ENCODE assay signal across 9 cellular contexts in the genomic region with DNA sequence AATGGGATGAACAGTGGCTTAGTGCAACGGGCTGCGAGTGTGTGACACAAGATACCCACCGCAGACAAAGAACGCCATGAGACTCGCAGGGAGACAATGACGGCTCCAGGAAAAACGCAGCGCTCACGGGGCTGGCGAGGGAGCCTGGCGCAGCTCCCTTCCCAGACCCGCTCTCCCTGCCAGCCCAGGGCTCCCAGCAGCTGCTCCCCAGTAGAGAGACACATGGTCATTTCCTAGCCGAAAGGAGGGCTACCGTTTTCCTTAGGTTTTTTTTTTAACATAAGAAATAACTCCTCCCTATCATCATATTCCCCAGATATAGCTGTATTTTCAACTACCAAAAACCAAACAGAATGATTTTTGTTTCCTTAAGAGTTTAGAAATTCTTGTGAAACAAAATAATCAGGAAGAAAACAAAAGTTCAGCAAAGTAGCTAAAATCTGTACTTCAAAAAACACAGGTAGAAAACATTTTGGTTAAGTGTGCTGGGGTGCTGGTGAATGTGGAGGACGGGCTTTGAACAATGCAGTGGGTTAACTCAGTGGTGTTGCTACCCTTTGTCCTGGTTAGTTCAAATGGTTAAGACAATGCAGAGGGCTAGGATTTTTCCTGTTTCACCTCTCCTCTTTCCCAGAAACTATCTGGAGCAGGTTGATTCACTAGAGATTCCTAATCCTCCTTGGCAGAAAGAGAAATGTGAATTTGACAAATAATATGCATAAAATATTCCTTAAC.
DNase-seq lines count a peak whose midpoint lies in the region; ATAC-seq and TF ChIP-seq lines count a peak whose summit lies in the region.
"Had no signal": no experiment of that assay in that cellular context is flagged by ENCODE, and none has a peak within 500 bp of the region (broad histone marks: within the 10 kb centered on the region; RNA-seq: fewer than 3 reads in every experiment).

No MANE protein-coding gene starts in this region.

- DNase-seq in NCI-H128 (lab: John Stamatoyannopoulos, UW; ENCODE audit: unreplicated experiment) = peak; percentile 9
- DNase-seq in breast epithelium (ENCODE audit: low spot score in 2 of 2) = peak; percentile 38 to 55
- peak; percentile 52 for DNase-seq in iris pigment epithelial cell (ENCODE audit: low read depth)
- DNase-seq in GM13976 (ENCODE audit: low spot score) = no peak
- DNase-seq: naive B cell had no signal

- H3K4me3 ChIP-seq in breast epithelium (peak overlapping the region; percentile 29 to 56 (median 51)), subcutaneous abdominal adipose tissue (ENCODE audit: low read depth in 1 of 5, low read length in 5 of 5) (peak overlapping the region; percentile 46 to 61 (median 55))

- H3K4me1 ChIP-seq in breast epithelium (no peaks in the 10 kb centered on the region), subcutaneous abdominal adipose tissue (ENCODE audit: control insufficient read depth in 5 of 5, insufficient read depth in 5 of 5, low read length in 5 of 5) (peaks cover 3 to 19% (median 15%) of the 10 kb centered on the region in 5 donors)

- ATAC-seq in HG03045 (IDR thresholded peaks at IDR 0.05; ENCODE audit: unreplicated experiment) (no peak), HG02588 (IDR thresholded peaks at IDR 0.05; ENCODE audit: unreplicated experiment) (no peak), GM19328 (IDR thresholded peaks at IDR 0.05; ENCODE audit: unreplicated experiment) (no peak)

- TF ChIP-seq CTCF in breast epithelium (IDR thresholded peaks at IDR 0.05) (no peak), GM13976 (IDR thresholded peaks at IDR 0.05; ENCODE audit: borderline replicate concordance, control extremely low read depth, extremely low read depth, insufficient read depth, missing control alignments) (no peak)

- intact Hi-C loops in breast epithelium (cut with DNase I; ENCODE audit: low total_unique reads) = no loop called here

- no peaks in the 10 kb centered on the region for H3K27me3 ChIP-seq in breast epithelium
- no peaks in the 10 kb centered on the region for H3K27me3 ChIP-seq in subcutaneous abdominal adipose tissue (ENCODE audit: control insufficient read depth in 5 of 5, insufficient read depth in 4 of 5, low read length in 5 of 5)

- in situ Hi-C loops in GM13976 (cut with MboI; ENCODE audit: low sequenced_read_pairs, unreplicated experiment) = loop anchor here (25.0 kb wide), 1 partner anchor 258 kb away; no protein-coding TSS in a partner anchor

- H3K9ac ChIP-seq in subcutaneous abdominal adipose tissue (ENCODE audit: low read length in 5 of 5) = peak overlapping the region in 4 of 5 donors; percentile 41 to 68 (median 46)

- H3K27ac ChIP-seq in breast epithelium (peak overlapping the region; percentile 21 to 82), subcutaneous abdominal adipose tissue (ENCODE audit: low read depth, low read length) (peak overlapping the region; percentile 49)

- H3K9me3 ChIP-seq in breast epithelium (no peaks in the 10 kb centered on the region), subcutaneous abdominal adipose tissue (ENCODE audit: control insufficient read depth in 5 of 5, low read length in 5 of 5) (no peaks in the 10 kb centered on the region)

- TF ChIP-seq POLR2A in breast epithelium (IDR thresholded peaks at IDR 0.05) = no peak

- H3K36me3 ChIP-seq in breast epithelium (no peaks in the 10 kb centered on the region), subcutaneous abdominal adipose tissue (ENCODE audit: control insufficient read depth in 5 of 5, insufficient read depth in 5 of 5, low read length in 5 of 5) (no peaks in the 10 kb centered on the region)
